In the genomic region with DNA sequence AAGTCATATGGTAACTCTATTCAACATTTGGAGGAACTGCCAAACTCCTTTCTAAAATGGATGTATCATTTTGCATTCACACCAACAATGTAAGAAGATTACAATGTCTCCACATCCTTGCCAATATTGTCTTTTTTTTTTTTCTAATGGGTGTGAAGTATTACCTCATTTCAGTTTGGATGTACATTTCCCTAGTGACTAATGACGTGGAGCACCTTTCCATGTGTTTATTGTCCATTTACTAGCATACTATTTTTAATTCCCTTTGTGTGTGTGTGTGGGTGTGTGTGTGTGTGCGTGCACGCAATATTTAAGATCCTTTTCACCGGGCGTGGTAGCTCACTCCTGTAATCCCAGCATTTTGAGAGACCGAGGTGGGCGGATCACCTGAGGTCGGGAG, we compare ENCODE assay signal across 28 cellular contexts.
"Had no signal": no experiment of that assay in that cellular context is flagged by ENCODE, and none has a peak within 500 bp of the region (broad histone marks: within the 10 kb centered on the region; RNA-seq: fewer than 3 reads in every experiment).

No MANE protein-coding gene starts in this region.

- H3K4me3 ChIP-seq: esophagus squamous epithelium, gastrocnemius medialis, hepatocyte, neural progenitor cell, psoas muscle, right atrium auricular region, tibial nerve had no signal

- H3K9me3 ChIP-seq: esophagus squamous epithelium, gastrocnemius medialis, psoas muscle, right atrium auricular region, tibial nerve had no signal

- H2AFZ ChIP-seq: hepatocyte, neural progenitor cell, parathyroid adenoma had no signal

- H3K27me3 ChIP-seq: brain microvascular endothelial cell, gastrocnemius medialis, hepatocyte, neural progenitor cell, right atrium auricular region, tibial nerve had no signal

- ATAC-seq: activated CD4-positive, CD25-positive, alpha-beta regulatory T cell treated with anti-CD3 and anti-CD28 coated beads, Interleukin-2, amount 50 U/mL, for 24 hours; gastrocnemius medialis; left cardiac atrium; left ventricle myocardium superior; psoas muscle had no signal

- H3K4me1 ChIP-seq: esophagus squamous epithelium, gastrocnemius medialis, neural progenitor cell, parathyroid adenoma, psoas muscle, right atrium auricular region had no signal

- H3K4me2 ChIP-seq: hepatocyte, neural progenitor cell had no signal

- H3K79me2 ChIP-seq: hepatocyte, parathyroid adenoma had no signal

- H3K36me3 ChIP-seq: brain microvascular endothelial cell, esophagus squamous epithelium, gastrocnemius medialis, neural progenitor cell, right atrium auricular region, tibial nerve, WERI-Rb-1 had no signal

- DNase-seq: activated CD4-positive, alpha-beta memory T cell treated with anti-CD3 and anti-CD28 coated beads for 36 hours; activated CD4-positive, alpha-beta T cell treated with anti-CD3 and anti-CD28 coated beads for 48 hours; activated CD8-positive, alpha-beta memory T cell treated with anti-CD3 and anti-CD28 coated beads, Interleukin-2, amount 50 U/mL, for 4 hours; activated gamma-delta T cell; activated naive CD4-positive, alpha-beta T cell treated with anti-CD3 and anti-CD28 coated beads, Interleukin-2, amount 10 ng/mL, durations not matched to agents 7 days and 5 days; activated naive CD8-positive, alpha-beta T cell treated with anti-CD3 and anti-CD28 coated beads, Interleukin-2, amount 10 ng/mL, durations not matched to agents 7 days and 5 days; activated T-cell treated with anti-CD3 and anti-CD28 coated beads, Interleukin-2, amount 50 U/mL, for 1 hour; brain microvascular endothelial cell; central memory CD4-positive, alpha-beta T cell; endodermal cell; esophagus squamous epithelium; gastrocnemius medialis; islet precursor cell; left cardiac atrium; left ventricle myocardium superior; naive B cell; occipital lobe; psoas muscle; stimulated activated CD4-positive, alpha-beta T cell treated with anti-CD3 and anti-CD28 coated beads, Interleukin-2, amount 100 ng/mL, for 48 hours; stimulated activated naive CD4-positive, alpha-beta T cell treated with Interleukin-2 at 50 U/mL for 16 hours; T-helper 9 cell; WERI-Rb-1 had no signal

- H3K27ac ChIP-seq: brain microvascular endothelial cell, esophagus squamous epithelium, gastrocnemius medialis, hepatocyte, neural progenitor cell, parathyroid adenoma, psoas muscle, right atrium auricular region, tibial nerve, WERI-Rb-1 had no signal

- H3K9ac ChIP-seq: neural progenitor cell, parathyroid adenoma had no signal
